ENCODE assay signal across 8 cellular contexts in the genomic region with DNA sequence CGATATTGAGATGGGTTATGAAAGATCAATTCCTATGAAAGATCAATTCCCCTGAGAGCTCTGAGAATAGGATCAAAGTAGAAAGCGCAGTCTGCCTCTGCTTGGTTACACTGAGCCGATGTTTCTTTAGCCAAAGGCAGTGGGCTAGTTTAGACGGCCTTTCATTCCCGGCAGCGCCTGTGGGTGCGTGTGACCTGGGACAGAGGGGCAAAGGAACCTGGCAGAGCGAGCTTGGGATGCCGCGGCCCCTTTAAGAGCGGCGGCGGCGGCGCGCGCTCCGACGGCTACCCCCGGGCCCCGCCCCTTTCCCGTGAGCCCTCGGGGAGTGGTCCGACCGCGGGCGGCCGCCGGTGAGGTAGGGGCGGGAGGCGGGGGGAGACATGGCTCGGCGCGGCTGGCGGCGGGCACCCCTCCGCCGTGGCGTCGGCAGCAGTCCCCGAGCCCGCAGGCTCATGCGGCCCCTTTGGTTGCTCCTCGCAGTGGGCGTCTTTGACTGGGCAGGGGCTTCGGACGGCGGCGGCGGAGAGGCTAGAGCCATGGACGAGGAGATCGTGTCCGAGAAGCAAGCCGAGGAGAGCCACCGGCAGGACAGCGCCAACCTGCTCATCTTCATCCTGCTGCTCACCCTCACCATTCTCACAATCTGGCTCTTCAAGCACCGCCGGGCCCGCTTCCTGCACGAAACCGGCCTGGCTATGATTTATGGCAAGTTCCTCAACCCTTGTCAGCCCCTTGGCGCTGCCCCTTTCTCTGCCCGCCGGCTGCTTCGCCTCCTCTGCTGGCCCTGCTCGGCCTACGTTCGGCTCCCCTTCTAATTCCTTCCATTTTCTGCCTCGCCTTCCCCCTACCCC.
DNase-seq lines count a peak whose midpoint lies in the region; ATAC-seq and TF ChIP-seq lines count a peak whose summit lies in the region.

A gene (plus strand): TSS at position 313 of the 851 bp plus-strand sequence. CDS start 224 bp downstream, at position 537.

- TF ChIP-seq CTCF in epithelial cell of esophagus (IDR thresholded peaks at IDR 0.05; ENCODE audit: insufficient read depth, low read depth, low read length, missing control alignments), result no peak

- DNase-seq in CD1c-positive myeloid dendritic cell (ENCODE audit: extremely low spot score), result peak; percentile 66
- peak; percentile 55 for DNase-seq in NCI-H82 treated with DMSO at 0.1 percent for 48 hours (lab: John Stamatoyannopoulos, UW; ENCODE audit: unreplicated experiment)
- peak; percentile 65 for DNase-seq in activated CD8-positive, alpha-beta memory T cell treated with anti-CD3 and anti-CD28 coated beads, Interleukin-2, amount 50 U/mL, for 4 hours
- DNase-seq in epithelial cell of esophagus (ENCODE audit: low read depth), result peak; percentile 62
- DNase-seq in middle frontal gyrus (ENCODE audit: extremely low spot score, low spot score), result peak; percentile 8
- DNase-seq in stimulated activated CD8-positive, alpha-beta memory T cell treated with anti-CD3 and anti-CD28 coated beads, Interleukin-2, amount 100 ng/mL, for 1 hour (ENCODE audit: low read depth in 2 of 2), result peak; percentile 25 to 48

- ATAC-seq in GM19328 (IDR thresholded peaks at IDR 0.05; ENCODE audit: unreplicated experiment), result peak; percentile 86
- peak; percentile 72 for ATAC-seq in HG03469 (IDR thresholded peaks at IDR 0.05; ENCODE audit: unreplicated experiment)

- peak within 1 kb of the TSS; percentile 63 for H3K4me3 ChIP-seq in epithelial cell of esophagus (ENCODE audit: low read length)

Comparison
In these comparisons a context has a peak if more than half of its experiments do, and no peak if none do; other contexts are left out.
1. Peak in every context shown above with its lines: DNase-seq, ATAC-seq and H3K4me3 ChIP-seq.
2. DNase-seq: peak in every context shown above with its lines; median percentile 66 in CD1c-positive myeloid dendritic cell; 65 in activated CD8-positive, alpha-beta memory T cell treated with anti-CD3 and anti-CD28 coated beads, Interleukin-2, amount 50 U/mL, for 4 hours; 62 in epithelial cell of esophagus; 55 in NCI-H82 treated with DMSO at 0.1 percent for 48 hours; 36 in stimulated activated CD8-positive, alpha-beta memory T cell treated with anti-CD3 and anti-CD28 coated beads, Interleukin-2, amount 100 ng/mL, for 1 hour; 8 in middle frontal gyrus.